Comparison of ENCODE assay signal across 15 cellular contexts in genomic region chr7:37570145-37570544, GRCh38.
"Had no signal": no experiment of that assay in that cellular context is flagged by ENCODE, and none has a peak within 500 bp of the region (broad histone marks: within the 10 kb centered on the region; RNA-seq: fewer than 3 reads in every experiment).

No MANE protein-coding gene starts in this region.

- DNase-seq: cortex of kidney; dorsolateral prefrontal cortex; effector memory CD4-positive, alpha-beta T cell; heart left ventricle; hippocampal formation; islet precursor cell; mammary epithelial cell; naive thymus-derived CD4-positive, alpha-beta T cell; nephron progenitor cell; spleen; stimulated activated CD4-positive, alpha-beta T cell treated with anti-CD3 and anti-CD28 coated beads, Interleukin-15, amount 100 ng/mL, for 24 hours; stimulated activated CD4-positive, alpha-beta T cell treated with anti-CD3 and anti-CD28 coated beads, Interleukin-1b, Interleukin-23, amount 100 ng/mL, for 48 hours; stimulated activated CD4-positive, alpha-beta T cell treated with anti-CD3 and anti-CD28 coated beads, Interleukin-4, amount 100 ng/mL, for 24 hours; stimulated activated naive B cell treated with anti-CD40 and anti-IgM and Interleukin-4, amounts not matched to agents 10 μg/mL and 1 μg/mL and 100 μg/mL, for 72 hours; stimulated activated naive CD8-positive, alpha-beta T cell treated with anti-CD3 and anti-CD28 coated beads, Interleukin-15, amount 100 ng/mL, for 72 hours had no signal
